Comparison of ENCODE assay signal across 34 cellular contexts in genomic region chr3:155009217-155009616, GRCh38.
"Had no signal": no experiment of that assay in that cellular context is flagged by ENCODE, and none has a peak within 500 bp of the region (broad histone marks: within the 10 kb centered on the region; RNA-seq: fewer than 3 reads in every experiment).

No MANE protein-coding gene starts in this region.

- H3K9me3 ChIP-seq: adrenal gland, body of pancreas, breast epithelium had no signal

- H3K4me1 ChIP-seq: adrenal gland, body of pancreas, breast epithelium had no signal

- DNase-seq: activated B cell treated with CpG ODN at 0.5 μM for 24 hours; activated CD4-positive, alpha-beta memory T cell treated with anti-CD3 and anti-CD28 coated beads for 36 hours; activated CD4-positive, alpha-beta T cell treated with anti-CD3 and anti-CD28 coated beads for 4 hours; activated CD4-positive, alpha-beta T cell treated with anti-CD3 and anti-CD28 coated beads, Interleukin-2, amount 10 ng/mL, durations not matched to agents 24 days and 14 days; activated CD4-positive, alpha-beta T cell treated with anti-CD3 and anti-CD28 coated beads, Interleukin-2, amount 50 U/mL, for 1 hour; activated CD4-positive, alpha-beta T cell treated with anti-CD3 and anti-CD28 coated beads, Interleukin-2, amount 50 U/mL, for 4 hours; activated CD4-positive, CD25-positive, alpha-beta regulatory T cell treated with anti-CD3 and anti-CD28 coated beads, Interleukin-2, amount 50 U/mL, for 72 hours; activated CD8-positive, alpha-beta memory T cell treated with anti-CD3 and anti-CD28 coated beads, Interleukin-2, amount 50 U/mL, for 4 hours; activated CD8-positive, alpha-beta T cell treated with anti-CD3 and anti-CD28 coated beads for 36 hours; activated effector memory CD4-positive, alpha-beta T cell treated with anti-CD3 and anti-CD28 coated beads, Interleukin-2, amount 50 U/mL, for 16 hours; activated gamma-delta T cell treated with Interleukin-2 at 50 U/mL for 16 hours; activated naive CD4-positive, alpha-beta T cell; activated naive CD4-positive, alpha-beta T cell treated with anti-CD3 and anti-CD28 coated beads for 36 hours; activated naive CD4-positive, alpha-beta T cell treated with anti-CD3 and anti-CD28 coated beads, Interleukin-2, amount 50 U/mL, for 16 hours; activated naive CD8-positive, alpha-beta T cell treated with anti-CD3 and anti-CD28 coated beads for 36 hours; activated T-cell treated with anti-CD3 and anti-CD28 coated beads for 4 hours; activated T-cell treated with anti-CD3 and anti-CD28 coated beads, Interleukin-2, amount 50 U/mL, for 1 hour; activated T-cell treated with anti-CD3 and anti-CD28 coated beads, Interleukin-2, amount 50 U/mL, for 4 hours; activated T-cell treated with anti-CD3 and anti-CD28 coated beads, Interleukin-2, amount 50 U/mL, for 72 hours; adrenal gland; amniotic stem cell; aorta; body of pancreas; brain microvascular endothelial cell; central memory CD4-positive, alpha-beta T cell; T-helper 2 cell; T-helper 9 cell had no signal

- ATAC-seq: activated CD8-positive, alpha-beta T cell treated with anti-CD3 and anti-CD28 coated beads for 36 hours; activated naive CD4-positive, alpha-beta T cell treated with anti-CD3 and anti-CD28 coated beads, Interleukin-2, amount 50 U/mL, for 72 hours; activated T-cell treated with anti-CD3 and anti-CD28 coated beads, Interleukin-2, amount 50 U/mL, for 4 hours; activated T-cell treated with anti-CD3 and anti-CD28 coated beads, Interleukin-2, amount 50 U/mL, for 72 hours; activated T-helper 17 cell treated with anti-CD3 and anti-CD28 coated beads, Interleukin-2, amount 50 U/mL, for 72 hours; body of pancreas had no signal

- H3K27me3 ChIP-seq: adrenal gland, body of pancreas, brain microvascular endothelial cell, breast epithelium had no signal

- FAIRE-seq: astrocyte, colon, TTC549 had no signal

- H3K36me3 ChIP-seq: adrenal gland, brain microvascular endothelial cell, breast epithelium had no signal

- H3K4me3 ChIP-seq: adrenal gland, body of pancreas, breast epithelium had no signal

- H3K27ac ChIP-seq: adrenal gland, body of pancreas, brain microvascular endothelial cell, breast epithelium, VCaP had no signal
